In genomic region chr5:86858452-86858851, GRCh38 we compare ENCODE assay signal across 26 cellular contexts.
"Had no signal": no experiment of that assay in that cellular context is flagged by ENCODE, and none has a peak within 500 bp of the region (broad histone marks: within the 10 kb centered on the region; RNA-seq: fewer than 3 reads in every experiment).

No MANE protein-coding gene starts in this region.

- ATAC-seq: esophagus mucosa; gastrocnemius medialis; heart left ventricle; left ventricle myocardium superior; lower lobe of right lung; natural killer cell; sciatic nerve; stimulated activated effector memory CD8-positive, alpha-beta T cell treated with anti-CD3 and anti-CD28 coated beads, Interleukin-12 subunit alpha, Interleukin-12 subunit beta, amount 100 ng/mL, for 72 hours had no signal

- H2AFZ ChIP-seq: hepatocyte had no signal

- FAIRE-seq: colon, kidney had no signal

- H3K27ac ChIP-seq: epithelial cell of prostate, gastrocnemius medialis, heart left ventricle, hepatocyte, lower lobe of right lung, ovary, stomach, testis, tibial artery, upper lobe of left lung, vagina had no signal

- H3K27me3 ChIP-seq: gastrocnemius medialis, heart left ventricle, hepatocyte, stomach, testis, tibial artery, upper lobe of left lung, vagina had no signal

- H3K4me1 ChIP-seq: heart left ventricle, lower lobe of right lung, stomach, testis, tibial artery, upper lobe of left lung, vagina had no signal

- H3K4me2 ChIP-seq: hepatocyte had no signal

- H3K9me3 ChIP-seq: gastrocnemius medialis, heart left ventricle, lower lobe of right lung, ovary, stomach, testis, tibial artery, upper lobe of left lung, vagina had no signal

- DNase-seq: cerebellar nuclear complex; effector CD8-positive, alpha-beta T cell; endodermal cell; foreskin fibroblast; gastrocnemius medialis; heart left ventricle; kidney; left ventricle myocardium superior; lower lobe of right lung; natural killer cell; occipital lobe; ovary; stimulated activated CD4-positive, alpha-beta T cell treated with anti-CD3 and anti-CD28 coated beads, Interleukin-2, amount 100 ng/mL, for 24 hours; stimulated activated CD4-positive, alpha-beta T cell treated with anti-CD3 and anti-CD28 coated beads, Interleukin-4, amount 100 ng/mL, for 24 hours; stimulated activated naive CD4-positive, alpha-beta T cell treated with Interleukin-2 at 50 U/mL for 16 hours; stomach; testis; tibial artery; upper lobe of left lung had no signal

- H3K79me2 ChIP-seq: hepatocyte had no signal

- H3K4me3 ChIP-seq: gastrocnemius medialis, heart left ventricle, hepatocyte, lower lobe of right lung, ovary, stomach, testis, tibial artery, upper lobe of left lung, vagina had no signal

- H3K36me3 ChIP-seq: gastrocnemius medialis, heart left ventricle, lower lobe of right lung, ovary, stomach, tibial artery, upper lobe of left lung, vagina had no signal
